17 cellular contexts compared by ENCODE assay signal in the genomic region with DNA sequence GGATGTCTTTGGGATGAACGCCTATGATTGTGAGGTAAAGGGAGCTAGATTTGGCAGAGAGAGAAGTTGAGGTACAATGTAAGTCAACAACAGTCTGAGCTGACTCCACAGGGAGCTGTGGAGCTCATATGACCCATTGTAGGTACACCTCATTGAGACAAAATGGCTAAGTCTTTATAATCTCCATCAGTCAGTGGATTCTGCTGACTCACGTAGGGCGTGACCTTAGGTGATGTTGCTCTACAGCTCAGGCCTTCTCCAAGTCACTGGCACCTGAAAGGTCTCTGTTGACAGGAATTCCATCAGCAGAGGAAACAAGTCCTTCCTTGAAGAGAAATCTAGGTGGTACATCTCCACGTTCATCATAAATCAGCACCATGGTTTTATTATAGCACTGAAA.
"Had no signal": no experiment of that assay in that cellular context is flagged by ENCODE, and none has a peak within 500 bp of the region (broad histone marks: within the 10 kb centered on the region; RNA-seq: fewer than 3 reads in every experiment).

No MANE protein-coding gene starts in this region.

- H3K36me3 Mint-ChIP-seq: naive thymus-derived CD8-positive, alpha-beta T cell had no signal

- H3K4me3 Mint-ChIP-seq: endodermal cell; naive thymus-derived CD8-positive, alpha-beta T cell had no signal

- DNase-seq: effector CD4-positive, alpha-beta T cell; endodermal cell; gastrocnemius medialis; islet precursor cell; mucosa of descending colon; naive thymus-derived CD8-positive, alpha-beta T cell; posterior cingulate gyrus; sigmoid colon; stimulated activated CD4-positive, alpha-beta T cell treated with anti-CD3 and anti-CD28 coated beads, Interleukin-12 subunit alpha, Interleukin-12 subunit beta, amount 100 ng/mL, for 4 hours; stimulated activated naive CD4-positive, alpha-beta T cell; stomach; substantia nigra; transverse colon had no signal

- H3K4me1 Mint-ChIP-seq: endodermal cell; naive thymus-derived CD8-positive, alpha-beta T cell had no signal

- ATAC-seq: gastrocnemius medialis; left lobe of liver; mucosa of descending colon; naive thymus-derived CD8-positive, alpha-beta T cell had no signal

- H3K27me3 Mint-ChIP-seq: naive thymus-derived CD8-positive, alpha-beta T cell had no signal

- H3K27ac Mint-ChIP-seq: endodermal cell; naive thymus-derived CD8-positive, alpha-beta T cell had no signal

- H3K4me3 ChIP-seq: coronary artery, gastrocnemius medialis, mucosa of descending colon, sigmoid colon, skin epidermis, stomach, thoracic aorta, transverse colon had no signal
